11 cellular contexts compared by ENCODE assay signal in the genomic region with DNA sequence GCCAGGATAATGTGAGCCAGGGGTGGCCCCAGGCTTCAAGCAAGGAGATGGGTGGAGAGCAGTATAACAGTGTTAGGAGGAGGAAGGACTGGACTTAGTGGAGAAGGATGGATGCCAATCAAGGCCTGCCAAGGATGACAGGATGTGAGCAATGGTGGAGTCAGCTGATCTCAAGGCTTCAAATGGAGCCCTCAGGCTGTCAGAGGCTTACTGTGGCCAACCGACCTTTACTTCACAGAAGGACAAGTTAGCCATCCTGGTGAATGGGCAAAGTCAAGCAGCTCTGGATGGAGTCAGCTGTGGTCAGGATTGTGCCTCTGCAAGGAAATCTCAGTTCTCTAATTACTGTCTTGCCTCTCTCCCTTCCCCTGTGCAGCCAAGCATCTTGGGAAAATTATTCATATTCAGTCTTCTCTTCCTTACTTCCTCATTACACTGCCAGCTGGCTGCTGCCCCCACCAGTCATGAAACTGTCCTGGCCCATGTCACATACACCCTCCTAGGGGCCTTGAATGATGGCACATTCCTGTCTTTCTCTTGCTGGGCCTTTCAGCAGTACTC. TPM values are rescaled to one million over a fixed set of nuclear protein-coding genes. Genes with fewer than 3 reads are reported as not detected.
DNase-seq lines count a peak whose midpoint lies in the region; ATAC-seq and TF ChIP-seq lines count a peak whose summit lies in the region.
"Had no signal": no experiment of that assay in that cellular context is flagged by ENCODE, and none has a peak within 500 bp of the region (broad histone marks: within the 10 kb centered on the region; RNA-seq: fewer than 3 reads in every experiment).

No MANE protein-coding gene starts in this region.

- no peaks in the 10 kb centered on the region for H3K9me3 ChIP-seq in left lung

- TF ChIP-seq CTCF in left lung (IDR thresholded peaks at IDR 0.05) (no peak), GM20000 (IDR thresholded peaks at IDR 0.05; ENCODE audit: extremely low read depth, missing control alignments) (no peak)

- peaks cover 10 to 14% (median 11%) of the 10 kb centered on the region in 3 donors for H3K4me1 Mint-ChIP-seq in IgD-negative memory B cell
- peaks cover 5% of the 10 kb centered on the region for H3K4me1 Mint-ChIP-seq in activated T-helper 17 cell treated with anti-CD3 and anti-CD28 coated beads, Interleukin-2, amount 50 U/mL, for 72 hours

- H3K9me3 Mint-ChIP-seq in IgD-negative memory B cell = peaks cover 0 to 1% (median 0%) of the 10 kb centered on the region in 3 donors
- peaks cover 2% of the 10 kb centered on the region for H3K9me3 Mint-ChIP-seq in activated T-helper 17 cell treated with anti-CD3 and anti-CD28 coated beads, Interleukin-2, amount 50 U/mL, for 72 hours

- DNase-seq in COLO829 (ENCODE audit: low spot score) (peak; percentile 56), left lung (no peak), NCI-H1930 (lab: John Stamatoyannopoulos, UW) (no peak), GM20000 (ENCODE audit: low spot score) (no peak), H4 (ENCODE audit: low spot score) (no peak)
- DNase-seq in central memory CD4-positive, alpha-beta T cell = no peak
- DNase-seq: hippocampal formation, NCI-H446 treated with DMSO at 0.1 percent for 48 hours had no signal

- intact Hi-C loops in left lung (cut with DNase I) = no loop called here

- peak overlapping the region in 1 of 2 donors; percentile 14 for H3K27ac ChIP-seq in left lung

- no peak overlapping the region for H3K4me3 ChIP-seq in left lung

- H3K4me1 ChIP-seq in left lung = peaks cover 4 to 14% of the 10 kb centered on the region in 2 donors

- ATAC-seq in activated T-helper 17 cell treated with anti-CD3 and anti-CD28 coated beads, Interleukin-2, amount 50 U/mL, for 72 hours (replicated peaks) = peak; percentile 85
- peak; percentile 77 for ATAC-seq in left lung

- no peaks in the 10 kb centered on the region for H3K27me3 ChIP-seq in left lung

- peak overlapping the region; percentile 34 to 65 (median 64) for H3K27ac Mint-ChIP-seq in IgD-negative memory B cell
- peak overlapping the region; percentile 44 for H3K27ac Mint-ChIP-seq in activated T-helper 17 cell treated with anti-CD3 and anti-CD28 coated beads, Interleukin-2, amount 50 U/mL, for 72 hours
- H3K27ac Mint-ChIP-seq: brain had no signal

- no peaks in the 10 kb centered on the region for H3K27me3 Mint-ChIP-seq in IgD-negative memory B cell
- H3K27me3 Mint-ChIP-seq in activated T-helper 17 cell treated with anti-CD3 and anti-CD28 coated beads, Interleukin-2, amount 50 U/mL, for 72 hours = no peaks in the 10 kb centered on the region

- peak overlapping the region in 2 of 4 donors; percentile 19 to 29 for H3K4me3 Mint-ChIP-seq in IgD-negative memory B cell
- no peak overlapping the region for H3K4me3 Mint-ChIP-seq in activated T-helper 17 cell treated with anti-CD3 and anti-CD28 coated beads, Interleukin-2, amount 50 U/mL, for 72 hours

- H3K36me3 Mint-ChIP-seq in IgD-negative memory B cell = no peaks in the 10 kb centered on the region
- no peaks in the 10 kb centered on the region for H3K36me3 Mint-ChIP-seq in activated T-helper 17 cell treated with anti-CD3 and anti-CD28 coated beads, Interleukin-2, amount 50 U/mL, for 72 hours (ENCODE audit: low read depth)
- H3K36me3 Mint-ChIP-seq: brain had no signal

- no peaks in the 10 kb centered on the region for H3K36me3 ChIP-seq in left lung

RNA-seq across cellular contexts. Expression of a gene that starts 7.6 kb away (rescaled TPM):
- polyA plus RNA-seq in IgD-negative memory B cell = 130 TPM
- total RNA-seq in activated T-helper 17 cell treated with anti-CD3 and anti-CD28 coated beads, Interleukin-2, amount 50 U/mL, for 72 hours = 100 to 1,000 TPM; 177 to 332 TPM
- 100 to 1,000 TPM; 200 to 237 TPM for total RNA-seq in left lung
- total RNA-seq in H4 (2014; rRNA removed; shearing (Covaris generic)) = 9.3 and 17.9 TPM in 2 replicates

RNA-seq across cellular contexts. Expression of a gene that starts 9.5 kb away (rescaled TPM):
- polyA plus RNA-seq in IgD-negative memory B cell = 0.19 TPM
- total RNA-seq in activated T-helper 17 cell treated with anti-CD3 and anti-CD28 coated beads, Interleukin-2, amount 50 U/mL, for 72 hours = 10 to 100 TPM in 1 of 2 donors, 1 to 10 TPM in 1; 2.4 to 20.2 TPM
- total RNA-seq in left lung = 100 to 1,000 TPM; 228 to 325 TPM
- 5.8 and 6.5 TPM in 2 replicates for total RNA-seq in H4 (2014; rRNA removed; shearing (Covaris generic))

RNA-seq across cellular contexts. Expression of a gene that starts 28.6 kb away (rescaled TPM):
- not detected for polyA plus RNA-seq in IgD-negative memory B cell
- not detected for total RNA-seq in activated T-helper 17 cell treated with anti-CD3 and anti-CD28 coated beads, Interleukin-2, amount 50 U/mL, for 72 hours
- not detected for total RNA-seq in left lung
- not detected in 2 replicates for total RNA-seq in H4 (2014; rRNA removed; shearing (Covaris generic))

RNA-seq across cellular contexts. Expression of a gene that starts 29.9 kb away (rescaled TPM):
- polyA plus RNA-seq in IgD-negative memory B cell = 0.81 TPM
- total RNA-seq in activated T-helper 17 cell treated with anti-CD3 and anti-CD28 coated beads, Interleukin-2, amount 50 U/mL, for 72 hours = 10 to 100 TPM; 20.6 to 61.4 TPM
- total RNA-seq in left lung = 10 to 100 TPM; 28.4 to 40.1 TPM
- total RNA-seq in H4 (2014; rRNA removed; shearing (Covaris generic)) = 16.5 and 20.2 TPM in 2 replicates

RNA-seq across cellular contexts. Expression of a gene that starts 40.2 kb away (rescaled TPM):
- polyA plus RNA-seq in IgD-negative memory B cell = 4.3 TPM
- total RNA-seq in activated T-helper 17 cell treated with anti-CD3 and anti-CD28 coated beads, Interleukin-2, amount 50 U/mL, for 72 hours = 100 to 1,000 TPM in 1 of 2 donors, 10 to 100 TPM in 1; 62.3 to 117 TPM
- 10 to 100 TPM; 16.4 to 17.9 TPM for total RNA-seq in left lung
- 10.5 and 18.0 TPM in 2 replicates for total RNA-seq in H4 (2014; rRNA removed; shearing (Covaris generic))

Comparison
In these comparisons a context has a peak if more than half of its experiments do, and no peak if none do; other contexts are left out.
1. RNA of a gene that starts 9.5 kb away (total RNA-seq): 228 to 325 TPM in left lung; 2.4 to 20.2 TPM in activated T-helper 17 cell treated with anti-CD3 and anti-CD28 coated beads, Interleukin-2, amount 50 U/mL, for 72 hours and 5.8 to 6.5 TPM in H4; every median in the first group is over 10 times any median in the second.